Comparison of ENCODE assay signal across 10 cellular contexts in the genomic region with DNA sequence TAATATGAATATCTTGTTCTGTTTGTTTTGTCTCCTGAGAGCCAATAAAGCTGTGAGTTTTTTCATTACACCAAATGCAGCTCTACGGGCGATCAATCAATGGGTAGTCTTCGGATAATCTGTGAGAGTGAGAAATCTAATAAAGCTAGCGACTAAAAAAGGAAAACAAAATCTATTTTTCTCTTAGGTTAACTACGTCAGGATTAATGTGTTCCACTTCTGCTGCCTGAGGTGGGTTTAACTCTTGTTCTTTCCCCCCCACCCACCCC.
DNase-seq lines count a peak whose midpoint lies in the region; ATAC-seq, FAIRE-seq and TF ChIP-seq lines count a peak whose summit lies in the region.
"Had no signal": no experiment of that assay in that cellular context is flagged by ENCODE, and none has a peak within 500 bp of the region (broad histone marks: within the 10 kb centered on the region; RNA-seq: fewer than 3 reads in every experiment).

No MANE protein-coding gene starts in this region.

- H3F3A ChIP-seq in PC-9 (ENCODE audit: insufficient read depth, low read depth): no peaks in the 10 kb centered on the region

- no peaks in the 10 kb centered on the region for H4K20me1 ChIP-seq in PC-9 (ENCODE audit: insufficient read depth)

- no peaks in the 10 kb centered on the region for H3K9me2 ChIP-seq in PC-9 (ENCODE audit: insufficient read depth)

- no peak for TF ChIP-seq POLR2A in heart left ventricle (IDR thresholded peaks at IDR 0.05)

- H3K79me2 ChIP-seq in PC-9 (ENCODE audit: low read depth) (peaks cover 13% of the 10 kb centered on the region), trophoblast cell (ENCODE audit: control insufficient read depth, insufficient read depth, low read length, poor library complexity) (no peaks in the 10 kb centered on the region)

- no peaks in the 10 kb centered on the region for H3K9me3 ChIP-seq in PC-9 (ENCODE audit: insufficient read depth, low read depth)
- H3K9me3 ChIP-seq in trophoblast cell (ENCODE audit: insufficient read depth, low read depth, low read length): no peaks in the 10 kb centered on the region
- no peaks in the 10 kb centered on the region for H3K9me3 ChIP-seq in heart left ventricle
- H3K9me3 ChIP-seq: adrenal gland had no signal

- H4K91ac ChIP-seq in trophoblast cell (ENCODE audit: low read depth, low read length): peak overlapping the region; percentile 70

- H3K18ac ChIP-seq in trophoblast cell (ENCODE audit: low read length): no peak overlapping the region

- peak overlapping the region; percentile 69; the same call in 1 of the 2 replicates for H2AFZ ChIP-seq in PC-9
- no peak overlapping the region for H2AFZ ChIP-seq in trophoblast cell (ENCODE audit: insufficient read depth, low read length, poor library complexity)

- intact Hi-C loops in PC-9 (cut with micrococcal nuclease; ENCODE audit: unreplicated experiment): no loop called here
- intact Hi-C loops in heart left ventricle (cut with DNase I): loop anchor here in 1 of 10 donors (10.0 kb wide), 1 partner anchor 700 kb away; no protein-coding TSS in a partner anchor

- H3K79me1 ChIP-seq in trophoblast cell (ENCODE audit: low read length): peaks cover 3% of the 10 kb centered on the region

- H3K9ac ChIP-seq in trophoblast cell (ENCODE audit: low read length): no peak overlapping the region

- H2BK120ac ChIP-seq in trophoblast cell (ENCODE audit: insufficient read depth, low read length, poor library complexity): no peak overlapping the region

- ATAC-seq in HG03025 (IDR thresholded peaks at IDR 0.05; ENCODE audit: low FRiP score, unreplicated experiment) (no peak), heart left ventricle (no peak)

- no TSS peak for BruUV-seq in PC-9 (replicated peaks; lab: Mats Ljungman, UMichigan)

- no peak overlapping the region for H3K23ac ChIP-seq in trophoblast cell (ENCODE audit: low read length)

- peaks cover 13% of the 10 kb centered on the region for H3K4me1 ChIP-seq in PC-9 (replicated peaks; ENCODE audit: insufficient read depth)
- H3K4me1 ChIP-seq in trophoblast cell (ENCODE audit: control insufficient read depth in 1 of 2, insufficient read depth in 2 of 2, low read length in 2 of 2): peaks cover 0 to 2% of the 10 kb centered on the region in 2 experiments
- peaks cover 0 to 12% (median 0%) of the 10 kb centered on the region in 12 donors for H3K4me1 ChIP-seq in heart left ventricle
- H3K4me1 ChIP-seq: adrenal gland had no signal

- H3K27me3 ChIP-seq in PC-9 (ENCODE audit: insufficient read depth, low read depth): no peaks in the 10 kb centered on the region
- H3K27me3 ChIP-seq in trophoblast cell (ENCODE audit: insufficient read depth, low read length): no peaks in the 10 kb centered on the region
- peaks cover 0 to 28% (median 0%) of the 10 kb centered on the region in 9 donors for H3K27me3 ChIP-seq in heart left ventricle

- no peak overlapping the region for H4K8ac ChIP-seq in trophoblast cell (ENCODE audit: low read depth, low read length)

- peak overlapping the region; percentile 66 for H3K4me3 ChIP-seq in PC-9
- H3K4me3 ChIP-seq in epithelial cell of proximal tubule (ENCODE audit: low read depth, low read length): peak overlapping the region; percentile 51
- no peak overlapping the region for H3K4me3 ChIP-seq in trophoblast cell (ENCODE audit: low read depth, low read length)
- peak overlapping the region in 3 of 12 donors; percentile 18 to 53 (median 34) for H3K4me3 ChIP-seq in heart left ventricle

- CTCF ChIA-PET in PC-9 (lab: Charles Lee): interaction anchor here (0.5 kb wide), 1 partner anchor 39 kb away, joined by 3 read pairs; no protein-coding TSS in a partner anchor

- H3K4me2 ChIP-seq in PC-9 (peak overlapping the region; percentile 90), trophoblast cell (ENCODE audit: low read length) (peak overlapping the region; percentile 61)

- H3K27ac ChIP-seq in PC-9 (peak overlapping the region; percentile 72; the same call in 1 of the 2 replicates), trophoblast cell (ENCODE audit: low read depth, low read length) (no peak overlapping the region), heart left ventricle (no peak overlapping the region)
- H3K27ac ChIP-seq: adrenal gland had no signal

- FAIRE-seq in GM19239 (lab: Jason Lieb, UNC): peak; percentile 81

- H3K4ac ChIP-seq in trophoblast cell (ENCODE audit: low read depth, low read length): no peak overlapping the region

- H3K36me3 ChIP-seq in PC-9 (ENCODE audit: low read depth): no peaks in the 10 kb centered on the region
- no peaks in the 10 kb centered on the region for H3K36me3 ChIP-seq in trophoblast cell (ENCODE audit: control insufficient read depth in 1 of 2, insufficient read depth in 2 of 2, low read length in 2 of 2)
- no peaks in the 10 kb centered on the region for H3K36me3 ChIP-seq in heart left ventricle
- H3K36me3 ChIP-seq: adrenal gland had no signal

- no peak overlapping the region for H2BK5ac ChIP-seq in trophoblast cell (ENCODE audit: low read depth, low read length, poor library complexity)

- no CpG with 5 or more reads among the region's 5 CpGs for WGBS in trophoblast cell (ENCODE audit: extremely low coverage, insufficient coverage, insufficient read length)
- 81 to 96% (median 92%) methylated on average over 5 of the region's 5 CpGs for WGBS in heart left ventricle, 4 donors

- no peak overlapping the region for H2BK12ac ChIP-seq in trophoblast cell (ENCODE audit: low read length)

- TF ChIP-seq CTCF in PC-9 (conservative IDR thresholded peaks at IDR 0.05): no peak
- no peak for TF ChIP-seq CTCF in epithelial cell of proximal tubule (conservative IDR thresholded peaks at IDR 0.05; ENCODE audit: low read depth, low read length)
- TF ChIP-seq CTCF in heart left ventricle (IDR thresholded peaks at IDR 0.05): no peak

- POLR2A ChIA-PET in PC-9 (lab: Charles Lee; ENCODE audit: unreplicated experiment): no interaction called here

- no peak overlapping the region for H2AK5ac ChIP-seq in trophoblast cell (ENCODE audit: low read length)

- DNase-seq in GM19239 (ENCODE audit: insufficient read length, low spot score): no peak
- no peak for DNase-seq in PC-9
- DNase-seq in epithelial cell of proximal tubule (ENCODE audit: low read depth): no peak
- peak in 1 of 2 donors; percentile 14 for DNase-seq in trophoblast cell
- DNase-seq in HK-2 (ENCODE audit: unreplicated experiment): no peak
- no peak for DNase-seq in NCI-H1930 (lab: John Stamatoyannopoulos, UW)
- DNase-seq in heart left ventricle: no peak
- DNase-seq: adrenal gland, foreskin melanocyte had no signal

- no peak overlapping the region for H3K14ac ChIP-seq in trophoblast cell (ENCODE audit: low read length)

- no peak overlapping the region for H4K12ac ChIP-seq in trophoblast cell (ENCODE audit: low read depth, low read length)
